Comparison of ENCODE assay signal across 27 cellular contexts in the genomic region with DNA sequence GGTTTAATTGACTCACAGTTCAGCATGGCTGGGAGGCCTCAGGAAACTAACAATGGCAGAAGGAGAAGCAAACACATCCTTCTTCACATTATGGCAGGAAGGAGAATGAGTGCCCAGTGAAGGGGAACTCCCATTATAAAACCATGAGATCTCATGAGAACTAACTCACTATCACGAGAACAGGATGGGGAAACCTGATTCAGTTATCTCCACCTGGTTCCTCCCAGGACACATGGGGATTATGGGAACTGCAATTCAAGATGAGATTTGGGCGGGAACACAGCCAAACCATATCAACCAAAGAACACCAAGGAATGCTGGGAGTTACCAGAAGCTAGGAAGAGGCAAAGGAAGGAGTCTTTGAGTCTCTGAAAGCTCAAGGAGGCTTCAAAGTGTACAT.
"Had no signal": no experiment of that assay in that cellular context is flagged by ENCODE, and none has a peak within 500 bp of the region (broad histone marks: within the 10 kb centered on the region; RNA-seq: fewer than 3 reads in every experiment).

No MANE protein-coding gene starts in this region.

- H3K27ac Mint-ChIP-seq: naive thymus-derived CD4-positive, alpha-beta T cell; nephron; neural progenitor cell; progenitor cell of endocrine pancreas; stimulated activated naive B cell treated with anti-CD40 and anti-IgM and Interleukin-4, amounts not matched to agents 10 μg/mL and 1 μg/mL and 100 μg/mL, for 72 hours; stimulated activated naive CD8-positive, alpha-beta T cell treated with anti-CD3 and anti-CD28 coated beads, Interleukin-15, Interleukin-2, amounts not matched to agents 100 ng/mL and 50 ng/mL, for 24 hours had no signal

- H3K4me1 ChIP-seq: gastroesophageal sphincter, heart left ventricle, left lung, neural progenitor cell, right lobe of liver, tibial nerve, upper lobe of left lung, uterus had no signal

- H3K27me3 ChIP-seq: dorsolateral prefrontal cortex, gastroesophageal sphincter, hepatocyte, left lung, neural progenitor cell, right lobe of liver, tibial nerve, upper lobe of left lung, uterus had no signal

- H3K4me2 ChIP-seq: hepatocyte, neural progenitor cell had no signal

- H3K9me3 ChIP-seq: gastroesophageal sphincter, heart left ventricle, left lung, right lobe of liver, thoracic aorta, tibial nerve, upper lobe of left lung, uterus had no signal

- H3K36me3 Mint-ChIP-seq: naive thymus-derived CD4-positive, alpha-beta T cell; neural progenitor cell; stimulated activated naive B cell treated with anti-CD40 and anti-IgM and Interleukin-4, amounts not matched to agents 10 μg/mL and 1 μg/mL and 100 μg/mL, for 72 hours had no signal

- H3K36me3 ChIP-seq: gastroesophageal sphincter, heart left ventricle, left lung, neural progenitor cell, right lobe of liver, thoracic aorta, tibial nerve, upper lobe of left lung, uterus had no signal

- H3K9me3 Mint-ChIP-seq: naive thymus-derived CD4-positive, alpha-beta T cell; nephron; neural progenitor cell; stimulated activated naive CD8-positive, alpha-beta T cell treated with anti-CD3 and anti-CD28 coated beads, Interleukin-15, Interleukin-2, amounts not matched to agents 100 ng/mL and 50 ng/mL, for 24 hours had no signal

- H3K4me1 Mint-ChIP-seq: naive thymus-derived CD4-positive, alpha-beta T cell; neural progenitor cell; stimulated activated naive B cell treated with anti-CD40 and anti-IgM and Interleukin-4, amounts not matched to agents 10 μg/mL and 1 μg/mL and 100 μg/mL, for 72 hours had no signal

- H3K27ac ChIP-seq: dorsolateral prefrontal cortex, epithelial cell of prostate, gastroesophageal sphincter, heart left ventricle, hepatocyte, left lung, neural progenitor cell, parathyroid adenoma, right lobe of liver, thoracic aorta, tibial nerve, upper lobe of left lung, uterus had no signal

- H3K27me3 Mint-ChIP-seq: progenitor cell of endocrine pancreas had no signal

- H2AFZ ChIP-seq: hepatocyte, neural progenitor cell, parathyroid adenoma had no signal

- DNase-seq: dorsolateral prefrontal cortex; effector CD4-positive, alpha-beta T cell; foreskin fibroblast; heart left ventricle; kidney; left lung; mesenchymal stem cell; midbrain; naive thymus-derived CD4-positive, alpha-beta T cell; right lobe of liver; small intestine; stimulated activated CD4-positive, alpha-beta T cell treated with anti-CD3 and anti-CD28 coated beads, Interleukin-15, amount 100 ng/mL, for 24 hours; stimulated activated CD4-positive, alpha-beta T cell treated with anti-CD3 and anti-CD28 coated beads, Interleukin-2, amount 100 ng/mL, for 48 hours; stimulated activated naive B cell treated with anti-CD40 and anti-IgM and Interleukin-4, amounts not matched to agents 10 μg/mL and 1 μg/mL and 100 μg/mL, for 72 hours; upper lobe of left lung; uterus had no signal

- H3K4me3 ChIP-seq: dorsolateral prefrontal cortex, gastroesophageal sphincter, heart left ventricle, hepatocyte, left lung, neural progenitor cell, right lobe of liver, thoracic aorta, tibial nerve, upper lobe of left lung, uterus had no signal

- H3K4me3 Mint-ChIP-seq: naive thymus-derived CD4-positive, alpha-beta T cell; nephron; neural progenitor cell; stimulated activated naive B cell treated with anti-CD40 and anti-IgM and Interleukin-4, amounts not matched to agents 10 μg/mL and 1 μg/mL and 100 μg/mL, for 72 hours; stimulated activated naive CD8-positive, alpha-beta T cell treated with anti-CD3 and anti-CD28 coated beads, Interleukin-15, Interleukin-2, amounts not matched to agents 100 ng/mL and 50 ng/mL, for 24 hours had no signal

- H3K9ac ChIP-seq: neural progenitor cell, parathyroid adenoma had no signal

- ATAC-seq: esophagus mucosa; gastroesophageal sphincter; heart left ventricle; left lung; naive thymus-derived CD4-positive, alpha-beta T cell; right lobe of liver; stimulated activated naive B cell treated with anti-CD40 and anti-IgM and Interleukin-4, amounts not matched to agents 10 μg/mL and 1 μg/mL and 100 μg/mL, for 72 hours had no signal

- H3K79me2 ChIP-seq: hepatocyte, parathyroid adenoma had no signal
